In genomic region chr9:129182625-129183494, GRCh38 we compare ENCODE assay signal across 11 cellular contexts. TPM values are rescaled to one million over a fixed set of nuclear protein-coding genes. Genes with fewer than 3 reads are reported as not detected.
DNase-seq lines count a peak whose midpoint lies in the region; ATAC-seq and TF ChIP-seq lines count a peak whose summit lies in the region.
"Had no signal": no experiment of that assay in that cellular context is flagged by ENCODE, and none has a peak within 500 bp of the region (broad histone marks: within the 10 kb centered on the region; RNA-seq: fewer than 3 reads in every experiment).

No MANE protein-coding gene starts in this region.

- no peak overlapping the region for H2BK120ac ChIP-seq in H9 (ENCODE audit: low read depth, low read length, poor library complexity, severe bottlenecking)

- peak; percentile 81 for TF ChIP-seq CTCF in H9 (conservative IDR thresholded peaks at IDR 0.05)
- peak; percentile 31 for TF ChIP-seq CTCF in hepatocyte (IDR thresholded peaks at IDR 0.05; ENCODE audit: poor library complexity)
- TF ChIP-seq CTCF in gastrocnemius medialis (IDR thresholded peaks at IDR 0.05 in 4 of 5, conservative IDR thresholded peaks at IDR 0.05 in 1 of 5) = no peak

- no peak overlapping the region for H4K8ac ChIP-seq in H9 (replicated peaks; ENCODE audit: insufficient read length, low read depth, low read length)

- peaks cover 17 to 24% of the 10 kb centered on the region in 2 experiments for H3K4me1 Mint-ChIP-seq in H9
- H3K4me1 Mint-ChIP-seq: activated naive CD4-positive, alpha-beta T cell treated with anti-CD3 and anti-CD28 coated beads, Interleukin-2, amount 50 U/mL, for 24 hours had no signal

- no peak overlapping the region for H3K23ac ChIP-seq in H9 (ENCODE audit: insufficient read length, low read depth, low read length)

- H3K79me2 ChIP-seq in H9 (ENCODE audit: insufficient read depth, low read length) = no peaks in the 10 kb centered on the region
- peaks cover 1% of the 10 kb centered on the region for H3K79me2 ChIP-seq in hepatocyte

- H3K27ac ChIP-seq in H9 (ENCODE audit: insufficient read length, low read depth, low read length) (no peak overlapping the region), hepatocyte (peak overlapping the region; percentile 95), gastrocnemius medialis (no peak overlapping the region)

- H4K20me1 ChIP-seq in H9 (ENCODE audit: control insufficient read depth, insufficient read depth, insufficient read length) (no peaks in the 10 kb centered on the region), hepatocyte (ENCODE audit: insufficient read depth, poor library complexity, severe bottlenecking) (no peaks in the 10 kb centered on the region)

- H2BK15ac ChIP-seq in H9 (ENCODE audit: low read depth, low read length) = no peak overlapping the region

- peaks cover 3% of the 10 kb centered on the region in 2 experiments; a peak in 2 of 5 replicates for H3K9me3 Mint-ChIP-seq in H9
- H3K9me3 Mint-ChIP-seq: activated naive CD4-positive, alpha-beta T cell treated with anti-CD3 and anti-CD28 coated beads, Interleukin-2, amount 50 U/mL, for 24 hours had no signal

- no peaks in the 10 kb centered on the region; a peak in 1 of 7 replicates for H3K36me3 Mint-ChIP-seq in H9 (ENCODE audit: insufficient read depth in 1 of 3, low read depth in 3 of 3)
- H3K36me3 Mint-ChIP-seq: activated naive CD4-positive, alpha-beta T cell treated with anti-CD3 and anti-CD28 coated beads, Interleukin-2, amount 50 U/mL, for 24 hours had no signal

- no peak overlapping the region for H3K18ac ChIP-seq in H9 (ENCODE audit: insufficient read length, low read depth, low read length)

- H3K9me3 ChIP-seq in H9 (ENCODE audit: control insufficient read depth, low read depth, low read length) (no peaks in the 10 kb centered on the region), hepatocyte (ENCODE audit: low read depth) (no peaks in the 10 kb centered on the region), gastrocnemius medialis (no peaks in the 10 kb centered on the region)

- DNase-seq in ACHN = peak; percentile 24
- peak; percentile 85 for DNase-seq in H9
- DNase-seq in UCSD-AML1 (lab: John Stamatoyannopoulos, UW; ENCODE audit: unreplicated experiment) = peak; percentile 25
- peak; percentile 73 for DNase-seq in hepatocyte (ENCODE audit: low spot score)
- DNase-seq in gastrocnemius medialis = no peak
- no peak for DNase-seq in activated effector memory CD4-positive, alpha-beta T cell treated with anti-CD3 and anti-CD28 coated beads, Interleukin-2, amount 50 U/mL, for 16 hours
- no peak for DNase-seq in NCI-H2029 treated with DMSO at 0.1 percent for 48 hours (lab: John Stamatoyannopoulos, UW)
- DNase-seq: DMS79 treated with DMSO at 0.1 percent for 48 hours had no signal

- H2BK5ac ChIP-seq in H9 (ENCODE audit: insufficient read length, low read length) = no peak overlapping the region

- no peak for ATAC-seq in gastrocnemius medialis
- no peak for ATAC-seq in HG02970 (IDR thresholded peaks at IDR 0.05; ENCODE audit: low FRiP score, unreplicated experiment)

- no peak overlapping the region for H3K4me3 ChIP-seq in hepatocyte
- no peak overlapping the region for H3K4me3 ChIP-seq in gastrocnemius medialis
- H3K4me3 ChIP-seq: lung had no signal

- in situ Hi-C loops in ACHN (cut with HindIII; ENCODE audit: low pct_ligation_motif_present, low pct_unique_long_range_greater_than_20kb, low sequenced_read_pairs) = no loop called here
- in situ Hi-C loops in gastrocnemius medialis (cut with MboI; ENCODE audit: low sequenced_read_pairs in 4 of 4) = no loop called here

- H3K27me3 ChIP-seq in H9 (ENCODE audit: insufficient read depth, low read length) = peaks cover 45% of the 10 kb centered on the region
- no peaks in the 10 kb centered on the region for H3K27me3 ChIP-seq in hepatocyte
- no peaks in the 10 kb centered on the region for H3K27me3 ChIP-seq in gastrocnemius medialis

- no peak for TF ChIP-seq POLR2A in gastrocnemius medialis (IDR thresholded peaks at IDR 0.05)

- WGBS in H9 (ENCODE audit: extremely low coverage, insufficient read length, low lambda C conversion rate) = no CpG with 5 or more reads among the region's 20 CpGs
- 61% methylated on average over 20 of the region's 20 CpGs for WGBS in hepatocyte (ENCODE audit: low lambda C conversion rate, missing lambda C conversion rate)

- no peak overlapping the region for H2BK20ac ChIP-seq in H9 (ENCODE audit: low read depth, low read length, poor library complexity, severe bottlenecking)

- H2AFZ ChIP-seq in H9 (ENCODE audit: low read length) (no peak overlapping the region), hepatocyte (no peak overlapping the region)

- H3K9ac ChIP-seq in H9 (ENCODE audit: extremely low read depth, insufficient read length, low read length) = no peak overlapping the region

- no peaks in the 10 kb centered on the region for H3K23me2 ChIP-seq in H9 (ENCODE audit: insufficient read length, low read depth, low read length, poor library complexity, severe bottlenecking)

- H3K9me2 ChIP-seq in hepatocyte (replicated peaks; ENCODE audit: insufficient read depth) = no peaks in the 10 kb centered on the region

- H3K4ac ChIP-seq in H9 (ENCODE audit: low read depth, low read length) = no peak overlapping the region

- H2AK5ac ChIP-seq in H9 (ENCODE audit: insufficient read length, low read length) = no peak overlapping the region

- H4K5ac ChIP-seq in H9 (ENCODE audit: insufficient read length, low read depth, low read length) = no peak overlapping the region

- no peak overlapping the region for H2BK12ac ChIP-seq in H9 (ENCODE audit: insufficient read length, low read depth, low read length)

- H3K4me1 ChIP-seq in H9 (ENCODE audit: insufficient read depth, low read length) (no peaks in the 10 kb centered on the region), hepatocyte (ENCODE audit: insufficient read depth) (peaks cover 57% of the 10 kb centered on the region), gastrocnemius medialis (peaks cover 3 to 4% of the 10 kb centered on the region in 2 donors)

- no peak overlapping the region for H3K14ac ChIP-seq in H9 (ENCODE audit: insufficient read depth, low read length)

- H3K4me2 ChIP-seq in H9 (ENCODE audit: insufficient read depth, insufficient read length, low read length) (no peak overlapping the region), hepatocyte (peak overlapping the region; percentile 66)

- H3K79me1 ChIP-seq in H9 (ENCODE audit: insufficient read depth, low read depth, low read length, poor library complexity, severe bottlenecking) = no peaks in the 10 kb centered on the region

- 0 out of 5 replicates have a peak overlapping the region, but pooled peaks of 1 of the 2 experiments have one; percentile 9 for H3K4me3 Mint-ChIP-seq in H9
- H3K4me3 Mint-ChIP-seq: activated naive CD4-positive, alpha-beta T cell treated with anti-CD3 and anti-CD28 coated beads, Interleukin-2, amount 50 U/mL, for 24 hours had no signal

- intact Hi-C loops in gastrocnemius medialis (cut with DNase I; ENCODE audit: low total_unique reads) = no loop called here

- no peak overlapping the region for H4K91ac ChIP-seq in H9 (ENCODE audit: insufficient read length, low read depth, low read length)

- H3K56ac ChIP-seq in H9 (ENCODE audit: insufficient read length, low read depth, low read length) = no peak overlapping the region

- H3T11ph ChIP-seq in H9 (ENCODE audit: low read length) = no peak overlapping the region

- H3K27ac Mint-ChIP-seq in H9 = no peak overlapping the region
- H3K27ac Mint-ChIP-seq: activated naive CD4-positive, alpha-beta T cell treated with anti-CD3 and anti-CD28 coated beads, Interleukin-2, amount 50 U/mL, for 24 hours had no signal

- no peaks in the 10 kb centered on the region for H3K36me3 ChIP-seq in hepatocyte (replicated peaks; ENCODE audit: insufficient read depth, low read depth)
- no peaks in the 10 kb centered on the region for H3K36me3 ChIP-seq in gastrocnemius medialis

- peaks cover 93% of the 10 kb centered on the region for H3K27me3 Mint-ChIP-seq in H9 (ENCODE audit: low read depth)
- H3K27me3 Mint-ChIP-seq: activated naive CD4-positive, alpha-beta T cell treated with anti-CD3 and anti-CD28 coated beads, Interleukin-2, amount 50 U/mL, for 24 hours had no signal

RNA-seq across cellular contexts. Expression of gene IER5L, which starts 4.8 kb away (rescaled TPM):
- 1.0 and 1.3 TPM in 2 replicates for total RNA-seq in H9 (2021)
- 34.5 and 38.0 TPM in 2 replicates for total RNA-seq in hepatocyte
- 39.7 and 46.5 TPM in 2 replicates for polyA plus RNA-seq in hepatocyte
- 1 to 10 TPM in 3 of 4 donors, under 1 TPM in 1; 0.92 to 3.4 (median 2.9) TPM for total RNA-seq in gastrocnemius medialis

Comparison
In these comparisons a context has a peak if more than half of its experiments do, and no peak if none do; other contexts are left out.
1. DNase-seq: peak in ACHN (single experiment), H9 (single experiment), UCSD-AML1 (single experiment) and hepatocyte (single experiment); none in gastrocnemius medialis (0 of 2), activated effector memory CD4-positive, alpha-beta T cell treated with anti-CD3 and anti-CD28 coated beads, Interleukin-2, amount 50 U/mL, for 16 hours (single experiment) and NCI-H2029 treated with DMSO at 0.1 percent for 48 hours (single experiment).
2. CTCF ChIP-seq: peak in H9 (single experiment) and hepatocyte (single experiment); none in gastrocnemius medialis (0 of 5).